7 cellular contexts compared by ENCODE assay signal in the genomic region with DNA sequence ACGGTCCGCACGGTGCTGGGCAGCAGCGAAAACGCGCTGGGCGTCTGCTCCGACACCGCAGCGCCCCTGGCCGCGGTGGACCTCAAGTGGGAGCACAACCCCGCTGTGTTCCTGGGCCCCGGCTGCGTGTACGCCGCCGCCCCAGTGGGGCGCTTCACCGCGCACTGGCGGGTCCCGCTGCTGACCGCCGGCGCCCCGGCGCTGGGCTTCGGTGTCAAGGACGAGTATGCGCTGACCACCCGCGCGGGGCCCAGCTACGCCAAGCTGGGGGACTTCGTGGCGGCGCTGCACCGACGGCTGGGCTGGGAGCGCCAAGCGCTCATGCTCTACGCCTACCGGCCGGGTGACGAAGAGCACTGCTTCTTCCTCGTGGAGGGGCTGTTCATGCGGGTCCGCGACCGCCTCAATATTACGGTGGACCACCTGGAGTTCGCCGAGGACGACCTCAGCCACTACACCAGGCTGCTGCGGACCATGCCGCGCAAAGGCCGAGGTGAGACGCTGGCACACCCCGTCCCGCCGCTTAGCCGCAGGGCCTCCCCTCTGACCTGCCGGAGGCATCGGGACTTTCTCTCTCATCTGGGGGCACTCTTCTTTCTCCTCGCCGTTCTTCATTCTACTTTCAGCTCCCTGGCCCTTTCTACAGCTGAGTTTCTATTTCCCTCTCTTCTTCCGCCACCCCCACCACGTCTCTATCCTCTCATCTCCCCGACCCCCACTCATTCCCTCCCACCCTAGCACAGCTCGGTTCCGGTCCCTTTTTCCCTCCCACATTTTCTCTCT. TPM values are rescaled to one million over a fixed set of nuclear protein-coding genes. Genes with fewer than 3 reads are reported as not detected.
DNase-seq lines count a peak whose midpoint lies in the region; ATAC-seq lines count a peak whose summit lies in the region.
"Had no signal": no experiment of that assay in that cellular context is flagged by ENCODE, and none has a peak within 500 bp of the region (broad histone marks: within the 10 kb centered on the region; RNA-seq: fewer than 3 reads in every experiment).

No MANE protein-coding gene starts in this region.

- no peak overlapping the region for H2BK5ac ChIP-seq in trophoblast cell (ENCODE audit: low read depth, low read length, poor library complexity)

- no peak overlapping the region for H3K18ac ChIP-seq in trophoblast cell (ENCODE audit: low read length)

- H3K27ac ChIP-seq in trophoblast cell (ENCODE audit: low read depth, low read length): no peak overlapping the region
- H3K27ac ChIP-seq: 22Rv1 had no signal

- no peaks in the 10 kb centered on the region for H3K36me3 ChIP-seq in trophoblast cell (ENCODE audit: control insufficient read depth in 1 of 2, insufficient read depth in 2 of 2, low read length in 2 of 2)

- H2AK5ac ChIP-seq in trophoblast cell (ENCODE audit: low read length): no peak overlapping the region

- no CpG with 5 or more reads among the region's 73 CpGs for WGBS in trophoblast cell (ENCODE audit: extremely low coverage, insufficient coverage, insufficient read length)

- no peak overlapping the region for H4K91ac ChIP-seq in trophoblast cell (ENCODE audit: low read depth, low read length)

- H4K8ac ChIP-seq in trophoblast cell (ENCODE audit: low read depth, low read length): no peak overlapping the region

- H2BK12ac ChIP-seq in trophoblast cell (ENCODE audit: low read length): no peak overlapping the region

- no peak overlapping the region for H3K4ac ChIP-seq in trophoblast cell (ENCODE audit: low read depth, low read length)

- peaks cover 28% of the 10 kb centered on the region for H3K27me3 ChIP-seq in trophoblast cell (ENCODE audit: insufficient read depth, low read length)

- ATAC-seq in HG03442 (IDR thresholded peaks at IDR 0.05; ENCODE audit: unreplicated experiment): no peak
- ATAC-seq in HG02852 (IDR thresholded peaks at IDR 0.05; ENCODE audit: unreplicated experiment): no peak

- H2BK120ac ChIP-seq in trophoblast cell (ENCODE audit: insufficient read depth, low read length, poor library complexity): no peak overlapping the region

- H3K23ac ChIP-seq in trophoblast cell (ENCODE audit: low read length): no peak overlapping the region

- H3K79me2 ChIP-seq in trophoblast cell (ENCODE audit: control insufficient read depth, insufficient read depth, low read length, poor library complexity): no peaks in the 10 kb centered on the region

- peaks cover 9 to 17% of the 10 kb centered on the region in 2 experiments for H3K4me1 ChIP-seq in trophoblast cell (ENCODE audit: control insufficient read depth in 1 of 2, insufficient read depth in 2 of 2, low read length in 2 of 2)

- peak overlapping the region; percentile 65 for H3K4me2 ChIP-seq in trophoblast cell (ENCODE audit: low read length)

- DNase-seq in DMS 273 (lab: John Stamatoyannopoulos, UW; ENCODE audit: unreplicated experiment) (peak; percentile 61), DMS 273 treated with DMSO at 0.1 percent for 48 hours (lab: John Stamatoyannopoulos, UW) (no peak), dermis blood vessel endothelial cell (peak; percentile 58), trophoblast cell (no peak)

- H2AFZ ChIP-seq in trophoblast cell (ENCODE audit: insufficient read depth, low read length, poor library complexity): peak overlapping the region; percentile 24

- H3K14ac ChIP-seq in trophoblast cell (ENCODE audit: low read length): no peak overlapping the region

- peaks cover 3% of the 10 kb centered on the region for H3K9me3 ChIP-seq in trophoblast cell (ENCODE audit: insufficient read depth, low read depth, low read length)

- H3K9ac ChIP-seq in trophoblast cell (ENCODE audit: low read length): no peak overlapping the region

- H3K4me3 ChIP-seq in trophoblast cell (ENCODE audit: low read depth, low read length): peak overlapping the region; percentile 33

- H4K12ac ChIP-seq in trophoblast cell (ENCODE audit: low read depth, low read length): no peak overlapping the region

- no peaks in the 10 kb centered on the region for H3K79me1 ChIP-seq in trophoblast cell (ENCODE audit: low read length)

RNA-seq across cellular contexts. Expression of gene NPR1, which starts 1.0 kb away (rescaled TPM):
- total RNA-seq in dermis blood vessel endothelial cell: 54.4 and 56.5 TPM in 2 replicates
- 0.14 and 0.16 TPM in 2 replicates for polyA plus RNA-seq in trophoblast cell (2013)

RNA-seq across cellular contexts. Expression of gene ILF2, which starts 8.7 kb away (rescaled TPM):
- total RNA-seq in dermis blood vessel endothelial cell: 267 and 268 TPM in 2 replicates
- polyA plus RNA-seq in trophoblast cell (2013): 244 and 253 TPM in 2 replicates

RNA-seq across cellular contexts. Expression of gene SNAPIN, which starts 21.0 kb away (rescaled TPM):
- total RNA-seq in dermis blood vessel endothelial cell: 45.6 and 60.8 TPM in 2 replicates
- polyA plus RNA-seq in trophoblast cell (2013): 29.2 and 31.4 TPM in 2 replicates

RNA-seq across cellular contexts. Expression of gene CHTOP, which starts 45.7 kb away (rescaled TPM):
- total RNA-seq in dermis blood vessel endothelial cell: 21.1 and 25.9 TPM in 2 replicates
- 72.8 and 73.0 TPM in 2 replicates for polyA plus RNA-seq in trophoblast cell (2013)

RNA-seq across cellular contexts. Expression of gene INTS3, which starts 48.3 kb away (rescaled TPM):
- 31.3 and 42.7 TPM in 2 replicates for total RNA-seq in dermis blood vessel endothelial cell
- 24.2 and 25.1 TPM in 2 replicates for polyA plus RNA-seq in trophoblast cell (2013)

Comparison
In these comparisons a context has a peak if more than half of its experiments do, and no peak if none do; other contexts are left out.
1. DNase-seq: peak in DMS 273 (single experiment) and dermis blood vessel endothelial cell (single experiment); none in DMS 273 treated with DMSO at 0.1 percent for 48 hours (single experiment) and trophoblast cell (0 of 2).